Comparison of ENCODE assay signal across 9 cellular contexts in the genomic region with DNA sequence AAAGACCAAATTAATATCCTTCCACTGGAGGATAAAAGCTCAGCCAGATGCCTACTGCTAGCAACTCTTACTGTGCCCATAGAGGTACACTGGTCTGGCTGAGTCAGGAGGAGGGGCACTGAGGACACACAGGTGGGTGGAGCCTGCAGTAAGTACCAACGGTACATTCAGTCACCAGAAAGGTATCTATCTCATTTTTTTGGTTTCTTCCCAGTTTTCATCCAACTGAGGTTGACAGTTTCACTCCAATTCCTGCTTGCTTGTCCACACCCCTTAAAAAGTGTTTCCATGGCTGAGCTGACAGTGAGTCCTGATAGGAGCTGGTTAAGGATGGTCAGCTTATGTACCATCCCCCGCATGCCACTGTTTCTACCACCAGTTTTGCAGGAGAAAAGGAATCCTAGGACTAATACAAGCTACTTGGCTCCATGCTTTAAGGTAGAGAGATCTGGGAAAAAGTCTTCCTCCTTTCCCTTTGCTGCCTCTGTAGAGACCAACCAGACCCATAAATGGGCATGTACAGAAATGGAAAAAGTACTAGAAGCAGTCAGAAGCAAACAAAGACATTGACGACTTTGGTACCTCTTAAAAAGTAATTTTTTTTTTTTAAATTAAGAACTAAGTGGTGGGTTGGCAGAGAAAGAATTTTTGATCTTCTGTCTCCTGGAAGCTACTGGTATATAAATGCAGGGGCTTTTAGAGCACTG. TPM values are rescaled to one million over a fixed set of nuclear protein-coding genes. Genes with fewer than 3 reads are reported as not detected.
DNase-seq lines count a peak whose midpoint lies in the region; ATAC-seq, FAIRE-seq and TF ChIP-seq lines count a peak whose summit lies in the region.
"Had no signal": no experiment of that assay in that cellular context is flagged by ENCODE, and none has a peak within 500 bp of the region (broad histone marks: within the 10 kb centered on the region; RNA-seq: fewer than 3 reads in every experiment).

No MANE protein-coding gene starts in this region.

- H3K27ac ChIP-seq in dorsolateral prefrontal cortex (peak overlapping the region in 56 of 59 donors; percentile 48 to 99 (median 98)), pancreas (peak overlapping the region in 3 of 4 donors; percentile 99 to 100 (median 99))

- intact Hi-C loops in dorsolateral prefrontal cortex (cut with DNase I) = loop anchor here (5.0 kb wide), 2 partner anchors 199 to 299 kb away; no protein-coding TSS in a partner anchor
- intact Hi-C loops in pancreas (cut with DNase I) = loop anchor here in 1 of 3 donors (10.0 kb wide), 1 partner anchor 64 kb away; no protein-coding TSS in a partner anchor
- intact Hi-C loops in sciatic nerve (cut with DNase I) = no loop called here

- DNase-seq in EL = peak; percentile 79
- no peak for DNase-seq in LNCaP clone FGC (ENCODE audit: low read depth)
- no peak for DNase-seq in dorsolateral prefrontal cortex
- DNase-seq in pancreas = peak in 3 of 6 donors; percentile 33 to 45 (median 34)
- no peak for DNase-seq in sciatic nerve (ENCODE audit: low spot score)
- no peak for DNase-seq in OCI-M2 (lab: John Stamatoyannopoulos, UW; ENCODE audit: unreplicated experiment)
- no peak for DNase-seq in NCI-H2081 treated with DMSO at 0.1 percent for 48 hours (lab: John Stamatoyannopoulos, UW)
- DNase-seq: stimulated activated CD4-positive, alpha-beta T cell treated with anti-CD3 and anti-CD28 coated beads, Interleukin-4, amount 100 ng/mL, for 1 hour had no signal

- H3K4me3 ChIP-seq in LNCaP clone FGC (ENCODE audit: low read depth, low read length) (0 out of 2 replicates have a peak overlapping the region, but pooled peaks have one; percentile 78), dorsolateral prefrontal cortex (peak overlapping the region; percentile 58 to 99 (median 91)), pancreas (peak overlapping the region; percentile 1 to 97 (median 72))

- H3K9me3 ChIP-seq in pancreas = no peaks in the 10 kb centered on the region

- no peaks in the 10 kb centered on the region for H3K27me3 ChIP-seq in dorsolateral prefrontal cortex
- no peaks in the 10 kb centered on the region for H3K27me3 ChIP-seq in pancreas

- H3K36me3 ChIP-seq in pancreas = no peaks in the 10 kb centered on the region

- peaks cover 30 to 46% (median 32%) of the 10 kb centered on the region in 3 donors for H3K4me1 ChIP-seq in pancreas

- no peak for FAIRE-seq in pancreas (lab: Jason Lieb, UNC)

- TF ChIP-seq CTCF in LNCaP clone FGC (IDR thresholded peaks at IDR 0.05; ENCODE audit: control insufficient read depth, extremely low read depth, insufficient read depth) = no peak
- TF ChIP-seq CTCF in dorsolateral prefrontal cortex (IDR thresholded peaks at IDR 0.05 in 54 of 56, conservative IDR thresholded peaks at IDR 0.05 in 2 of 56; ENCODE audit: low read depth in 1 of 56, partially characterized antibody in 56 of 56) = no peak
- TF ChIP-seq CTCF in pancreas (IDR thresholded peaks at IDR 0.05) = no peak

- 37 to 40% methylated on average over 3 of the region's 3 CpGs for WGBS in pancreas, 2 donors

- ATAC-seq in pancreas = no peak
- ATAC-seq in sciatic nerve = no peak
- ATAC-seq in GM19452 (IDR thresholded peaks at IDR 0.05; ENCODE audit: unreplicated experiment) = no peak

RNA-seq across cellular contexts. Expression of gene ELL2, which starts 3.2 kb away (rescaled TPM):
- 100 to 1,000 TPM in 33 of 120 experiments, 10 to 100 TPM in 87; 53.4 to 211 (median 88.7) TPM for total RNA-seq in dorsolateral prefrontal cortex
- total RNA-seq in pancreas = 10 to 100 TPM; 72.7 to 92.8 (median 82.4) TPM
- polyA plus RNA-seq in pancreas = 10 to 100 TPM; 21.0 to 30.8 TPM
- total RNA-seq in sciatic nerve = 50.4 TPM
